ENCODE assay signal across 8 cellular contexts in the genomic region with DNA sequence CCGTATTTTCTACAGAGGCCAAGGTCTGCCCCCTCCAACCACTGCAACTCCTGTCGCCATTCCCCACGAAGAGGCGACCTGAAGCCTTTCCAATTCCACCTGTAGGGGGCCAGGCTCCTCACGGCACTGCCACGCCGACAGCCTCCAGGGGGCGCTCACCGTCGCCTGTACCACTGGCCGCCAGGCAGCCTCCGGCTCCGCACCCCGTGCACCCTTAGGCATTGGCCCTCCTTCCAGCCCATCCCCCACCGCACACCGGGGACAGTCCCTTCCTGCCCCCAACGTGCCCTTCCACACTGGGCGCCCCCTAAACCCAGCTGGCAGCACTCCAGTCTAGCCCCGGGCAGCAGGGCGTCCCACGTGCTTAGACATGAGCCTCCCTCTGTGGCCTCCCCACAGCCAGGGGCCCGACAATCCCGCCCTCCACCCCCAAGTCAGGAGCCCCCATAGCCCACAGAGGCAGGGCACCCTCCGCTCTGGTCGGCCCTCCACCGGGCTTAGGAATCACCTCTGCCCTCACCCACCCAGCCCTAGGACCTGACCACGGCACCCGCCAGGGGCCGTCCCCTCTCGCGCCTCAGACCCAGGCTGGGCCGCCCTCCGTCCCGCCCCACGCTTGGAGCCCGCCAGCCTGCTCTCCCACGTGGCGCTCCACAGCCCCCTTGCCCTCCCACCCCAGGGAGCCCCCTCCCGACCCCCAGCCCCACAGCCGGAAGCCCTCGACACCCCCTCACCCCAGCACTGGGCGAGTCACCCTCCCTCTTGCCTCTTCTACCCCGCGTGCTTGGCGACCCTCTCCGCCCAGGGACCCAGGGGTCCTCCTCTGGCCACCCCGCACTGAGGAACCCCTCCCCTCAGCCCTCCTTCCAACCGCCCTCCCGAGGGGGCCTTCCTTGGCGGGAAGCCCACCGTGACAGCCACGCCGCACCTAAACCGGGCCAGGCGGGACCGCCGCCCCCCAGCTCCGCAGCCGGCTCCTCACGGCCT. TPM values are rescaled to one million over a fixed set of nuclear protein-coding genes. Genes with fewer than 3 reads are reported as not detected.
DNase-seq lines count a peak whose midpoint lies in the region; ATAC-seq, FAIRE-seq and TF ChIP-seq lines count a peak whose summit lies in the region.

No MANE protein-coding gene starts in this region.

- ATAC-seq in GM21390 (IDR thresholded peaks at IDR 0.05; ENCODE audit: unreplicated experiment), result no peak

- no peak overlapping the region for H3K4me3 ChIP-seq in vagina

- peak; percentile 49 for DNase-seq in AG20443 (ENCODE audit: low spot score)
- peak; percentile 82 for DNase-seq in H54 (ENCODE audit: insufficient read length, low spot score)
- peak; percentile 10 for DNase-seq in RCC 7860 (ENCODE audit: low spot score)
- peak; percentile 6 for DNase-seq in activated gamma-delta T cell treated with anti-CD3 and anti-CD28 coated beads, Interleukin-2, amount 50 U/mL, for 16 hours (ENCODE audit: low read depth)
- peak; percentile 83 for DNase-seq in iPS-NIHi7 (ENCODE audit: extremely low spot score)
- peak; percentile 79 for DNase-seq in stimulated activated CD8-positive, alpha-beta memory T cell treated with anti-CD3 and anti-CD28 coated beads, Interleukin-4, amount 100 ng/mL, for 48 hours
- DNase-seq in vagina (ENCODE audit: extremely low spot score in 2 of 2), result no peak

- no peak for TF ChIP-seq CTCF in vagina (IDR thresholded peaks at IDR 0.05)

- no peaks in the 10 kb centered on the region for H3K27me3 ChIP-seq in vagina

- no peaks in the 10 kb centered on the region for H3K9me3 ChIP-seq in vagina

- TF ChIP-seq POLR2A in H54 (IDR thresholded peaks at IDR 0.05; ENCODE audit: low read depth, low read length), result no peak
- TF ChIP-seq POLR2A in vagina (IDR thresholded peaks at IDR 0.05), result no peak

- no peaks in the 10 kb centered on the region for H3K36me3 ChIP-seq in vagina

- FAIRE-seq in H54 (lab: Jason Lieb, UNC) (no peak), RCC 7860 (lab: Jason Lieb, UNC) (no peak)

- H3K4me1 ChIP-seq in vagina, result no peaks in the 10 kb centered on the region

- intact Hi-C loops in vagina (cut with DNase I), result no loop called here

- no peak overlapping the region for H3K27ac ChIP-seq in vagina

RNA-seq across cellular contexts. Expression of a gene that starts 0.7 kb away (rescaled TPM):
- not detected for total RNA-seq in vagina

RNA-seq across cellular contexts. Expression of a gene that starts 10.8 kb away (rescaled TPM):
- total RNA-seq in vagina, result 0.25 TPM

RNA-seq across cellular contexts. Expression of a gene that starts 45.4 kb away (rescaled TPM):
- total RNA-seq in vagina, result 9.6 TPM

Comparison
In these comparisons a context has a peak if more than half of its experiments do, and no peak if none do; other contexts are left out.
1. DNase-seq: peak in AG20443 (single experiment), H54 (single experiment), RCC 7860 (single experiment), activated gamma-delta T cell treated with anti-CD3 and anti-CD28 coated beads, Interleukin-2, amount 50 U/mL, for 16 hours (single experiment), iPS-NIHi7 (single experiment) and stimulated activated CD8-positive, alpha-beta memory T cell treated with anti-CD3 and anti-CD28 coated beads, Interleukin-4, amount 100 ng/mL, for 48 hours (single experiment); none in vagina (0 of 2).